In the genomic region with DNA sequence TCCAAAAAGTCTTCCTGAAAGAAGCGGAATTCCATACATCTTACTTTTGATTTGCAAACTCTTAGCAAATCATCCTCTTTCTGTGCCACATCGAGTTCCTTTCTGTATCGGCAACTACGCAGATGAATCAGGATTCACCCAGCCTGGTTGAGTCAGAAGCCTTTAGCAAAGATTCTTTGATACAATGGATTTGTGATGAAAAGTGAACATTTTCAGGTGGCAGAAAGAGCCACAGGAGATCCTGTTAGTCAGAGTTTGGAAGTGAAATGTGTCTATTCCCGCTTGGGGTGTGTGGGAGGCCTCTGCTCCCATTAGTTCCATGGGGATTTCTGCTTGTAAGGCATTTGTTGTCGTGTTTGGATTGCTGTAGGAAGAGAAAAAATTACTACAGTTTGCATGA, we compare ENCODE assay signal across 15 cellular contexts.
"Had no signal": no experiment of that assay in that cellular context is flagged by ENCODE, and none has a peak within 500 bp of the region (broad histone marks: within the 10 kb centered on the region; RNA-seq: fewer than 3 reads in every experiment).

No MANE protein-coding gene starts in this region.

- H3K27ac ChIP-seq: colonic mucosa, neutrophil, spleen, WERI-Rb-1 had no signal

- H3K27me3 ChIP-seq: colonic mucosa, neutrophil, spleen had no signal

- H3K9me3 ChIP-seq: colonic mucosa, neutrophil, spleen had no signal

- H3K4me1 Mint-ChIP-seq: memory B cell; stimulated activated memory B cell treated with anti-CD40 and anti-IgM and Interleukin-4, amounts not matched to agents 10 μg/mL and 1 μg/mL and 100 μg/mL, for 72 hours had no signal

- H3K36me3 Mint-ChIP-seq: memory B cell; stimulated activated memory B cell treated with anti-CD40 and anti-IgM and Interleukin-4, amounts not matched to agents 10 μg/mL and 1 μg/mL and 100 μg/mL, for 72 hours; T-cell had no signal

- H3K36me3 ChIP-seq: colonic mucosa, neutrophil, spleen, WERI-Rb-1 had no signal

- H3K27ac Mint-ChIP-seq: activated CD4-positive, alpha-beta T cell treated with anti-CD3 and anti-CD28 coated beads, Interleukin-2, amount 10 ng/mL, durations not matched to agents 24 days and 14 days; activated T-helper 1 cell treated with anti-CD3 and anti-CD28 coated beads, Interleukin-12 subunit alpha, Interleukin-12 subunit beta, Interleukin-2, Interleukin-4 antibody, amounts not matched to agents 30 ng/mL and 10 ng/mL and 1 ng/mL, durations not matched to agents 14 hours and 24 hours and 36 hours; memory B cell; stimulated activated memory B cell treated with anti-CD40 and anti-IgM and Interleukin-4, amounts not matched to agents 10 μg/mL and 1 μg/mL and 100 μg/mL, for 72 hours; T-cell had no signal

- ATAC-seq: stimulated activated memory B cell treated with anti-CD40 and anti-IgM and Interleukin-4, amounts not matched to agents 10 μg/mL and 1 μg/mL and 100 μg/mL, for 72 hours; T-cell had no signal

- DNase-seq: activated CD4-positive, alpha-beta T cell treated with anti-CD3 and anti-CD28 coated beads, Interleukin-2, amount 10 ng/mL, durations not matched to agents 24 days and 14 days; activated naive CD4-positive, alpha-beta T cell; aorta; colonic mucosa; effector CD4-positive, alpha-beta T cell; posterior cingulate gyrus; spleen; stimulated activated CD4-positive, alpha-beta T cell treated with anti-CD3 and anti-CD28 coated beads, Interleukin-1b, Interleukin-23, amount 100 ng/mL, for 48 hours; T-cell; trophoblast cell; WERI-Rb-1 had no signal

- H3K4me3 Mint-ChIP-seq: activated CD4-positive, alpha-beta T cell treated with anti-CD3 and anti-CD28 coated beads, Interleukin-2, amount 10 ng/mL, durations not matched to agents 24 days and 14 days; activated T-helper 1 cell treated with anti-CD3 and anti-CD28 coated beads, Interleukin-12 subunit alpha, Interleukin-12 subunit beta, Interleukin-2, Interleukin-4 antibody, amounts not matched to agents 30 ng/mL and 10 ng/mL and 1 ng/mL, durations not matched to agents 14 hours and 24 hours and 36 hours; memory B cell; stimulated activated memory B cell treated with anti-CD40 and anti-IgM and Interleukin-4, amounts not matched to agents 10 μg/mL and 1 μg/mL and 100 μg/mL, for 72 hours; T-cell had no signal

- H3K27me3 Mint-ChIP-seq: activated CD4-positive, alpha-beta T cell treated with anti-CD3 and anti-CD28 coated beads, Interleukin-2, amount 10 ng/mL, durations not matched to agents 24 days and 14 days; memory B cell; stimulated activated memory B cell treated with anti-CD40 and anti-IgM and Interleukin-4, amounts not matched to agents 10 μg/mL and 1 μg/mL and 100 μg/mL, for 72 hours; T-cell had no signal

- H3K4me3 ChIP-seq: colonic mucosa, spleen had no signal

- H3K4me1 ChIP-seq: colonic mucosa, spleen had no signal
